Comparison of ENCODE assay signal across 28 cellular contexts in genomic region chr11:32561835-32562234, GRCh38. TPM values are rescaled to one million over a fixed set of nuclear protein-coding genes. Genes with fewer than 3 reads are reported as not detected.
DNase-seq lines count a peak whose midpoint lies in the region; ATAC-seq, FAIRE-seq and TF ChIP-seq lines count a peak whose summit lies in the region.
"Had no signal": no experiment of that assay in that cellular context is flagged by ENCODE, and none has a peak within 500 bp of the region (broad histone marks: within the 10 kb centered on the region; RNA-seq: fewer than 3 reads in every experiment).

No MANE protein-coding gene starts in this region.

- H3K4me3 ChIP-seq in heart left ventricle: no peak overlapping the region
- H3K4me3 ChIP-seq in neural progenitor cell: no peak overlapping the region
- H3K4me3 ChIP-seq: A549, SK-N-MC, skin epidermis had no signal

- TF ChIP-seq POLR2A in heart left ventricle (IDR thresholded peaks at IDR 0.05): no peak

- no peaks in the 10 kb centered on the region for H3K36me3 ChIP-seq in heart left ventricle
- no peaks in the 10 kb centered on the region for H3K36me3 ChIP-seq in neural progenitor cell

- H3K27me3 ChIP-seq in heart left ventricle (no peaks in the 10 kb centered on the region), neural progenitor cell (no peaks in the 10 kb centered on the region)

- POLR2A ChIA-PET in WTC11 (lab: Charles Lee): no interaction called here

- no peaks in the 10 kb centered on the region for H3K79me2 ChIP-seq in neural progenitor cell (ENCODE audit: low read depth)

- TF ChIP-seq CTCF in heart left ventricle (IDR thresholded peaks at IDR 0.05): peak in 7 of 12 donors; percentile 8 to 37 (median 25)
- TF ChIP-seq CTCF in WTC11 (IDR thresholded peaks at IDR 0.05): no peak
- TF ChIP-seq CTCF in neural progenitor cell (IDR thresholded peaks at IDR 0.05): peak; percentile 8

- H3K4me3 Mint-ChIP-seq in WTC11 (no peak overlapping the region), neural progenitor cell (no peak overlapping the region)
- H3K4me3 Mint-ChIP-seq: activated CD4-positive, alpha-beta T cell treated with anti-CD3 and anti-CD28 coated beads, Interleukin-2, amount 10 ng/mL, durations not matched to agents 24 days and 14 days; activated T-cell treated with anti-CD3 and anti-CD28 coated beads, Interleukin-2, amount 50 U/mL, for 24 hours; CD8-positive, alpha-beta memory T cell; effector memory CD8-positive, alpha-beta T cell; stimulated activated naive CD8-positive, alpha-beta T cell treated with anti-CD3 and anti-CD28 coated beads, Interleukin-15, Interleukin-2, amounts not matched to agents 100 ng/mL and 50 ng/mL, for 24 hours had no signal

- WGBS in heart left ventricle, 4 donors: 77 to 85% (median 82%) methylated on average over 11 of the region's 11 CpGs

- no peak overlapping the region for H3K9ac ChIP-seq in neural progenitor cell

- intact Hi-C loops in heart left ventricle (cut with DNase I): loop anchor here in 3 of 10 donors (10.0 kb wide), 3 partner anchors 177 to 237 kb away; no protein-coding TSS in a partner anchor
- intact Hi-C loops in cardiac septum (cut with DNase I): no loop called here

- H3F3A ChIP-seq in neural progenitor cell (ENCODE audit: low read depth): no peaks in the 10 kb centered on the region

- H3K27ac Mint-ChIP-seq in WTC11: no peak overlapping the region
- no peak overlapping the region for H3K27ac Mint-ChIP-seq in neural progenitor cell
- H3K27ac Mint-ChIP-seq: activated CD4-positive, alpha-beta T cell treated with anti-CD3 and anti-CD28 coated beads, Interleukin-2, amount 10 ng/mL, durations not matched to agents 24 days and 14 days; activated T-cell treated with anti-CD3 and anti-CD28 coated beads, Interleukin-2, amount 50 U/mL, for 24 hours; CD8-positive, alpha-beta memory T cell; effector memory CD8-positive, alpha-beta T cell; stimulated activated naive CD8-positive, alpha-beta T cell treated with anti-CD3 and anti-CD28 coated beads, Interleukin-15, Interleukin-2, amounts not matched to agents 100 ng/mL and 50 ng/mL, for 24 hours had no signal

- H3K4me1 ChIP-seq in heart left ventricle (no peaks in the 10 kb centered on the region), neural progenitor cell (no peaks in the 10 kb centered on the region)
- H3K4me1 ChIP-seq: A549 had no signal

- no peaks in the 10 kb centered on the region for H3K36me3 Mint-ChIP-seq in WTC11
- H3K36me3 Mint-ChIP-seq in neural progenitor cell: no peaks in the 10 kb centered on the region
- H3K36me3 Mint-ChIP-seq: CD8-positive, alpha-beta memory T cell had no signal

- CTCF ChIA-PET in WTC11 (lab: Charles Lee): interaction anchor here (0.6 to 1.9 kb wide), 4 partner anchors 114 to 228 kb away, joined by 3 to 8 read pairs (median 4); no protein-coding TSS in a partner anchor

- H4K20me1 ChIP-seq in neural progenitor cell (ENCODE audit: low read depth): no peaks in the 10 kb centered on the region

- no peak for FAIRE-seq in HTR-8/SVneo (lab: Jason Lieb, UNC)
- FAIRE-seq: A549, astrocyte had no signal

- no peaks in the 10 kb centered on the region for H3K27me3 Mint-ChIP-seq in WTC11 (ENCODE audit: low read depth)
- H3K27me3 Mint-ChIP-seq in neural progenitor cell (ENCODE audit: insufficient read depth, low read depth): no peaks in the 10 kb centered on the region
- H3K27me3 Mint-ChIP-seq: activated CD4-positive, alpha-beta T cell treated with anti-CD3 and anti-CD28 coated beads, Interleukin-2, amount 10 ng/mL, durations not matched to agents 24 days and 14 days; activated T-cell treated with anti-CD3 and anti-CD28 coated beads, Interleukin-2, amount 50 U/mL, for 24 hours; CD8-positive, alpha-beta memory T cell; effector memory CD8-positive, alpha-beta T cell; stimulated activated naive CD8-positive, alpha-beta T cell treated with anti-CD3 and anti-CD28 coated beads, Interleukin-15, Interleukin-2, amounts not matched to agents 100 ng/mL and 50 ng/mL, for 24 hours had no signal

- no peak overlapping the region for H3K4me2 ChIP-seq in neural progenitor cell
- H3K4me2 ChIP-seq: A549 had no signal

- H3K27ac ChIP-seq in heart left ventricle (no peak overlapping the region), neural progenitor cell (no peak overlapping the region)
- H3K27ac ChIP-seq: A549, RWPE1, SK-N-MC, skin epidermis had no signal

- no peak for DNase-seq in heart left ventricle
- DNase-seq in cardiac septum (ENCODE audit: low spot score): no peak
- DNase-seq in HTR-8/SVneo (ENCODE audit: insufficient read length, low spot score): peak; percentile 14
- no peak for DNase-seq in WTC11 (ENCODE audit: low spot score)
- no peak for DNase-seq in neural progenitor cell (ENCODE audit: low spot score)
- no peak for DNase-seq in NCI-H2171 treated with DMSO at 0.1 percent for 48 hours (lab: John Stamatoyannopoulos, UW)
- no peak for DNase-seq in NCI-H2227 treated with DMSO at 0.1 percent for 48 hours (lab: John Stamatoyannopoulos, UW)
- DNase-seq: activated CD4-positive, alpha-beta T cell treated with anti-CD3 and anti-CD28 coated beads, Interleukin-2, amount 10 ng/mL, durations not matched to agents 24 days and 14 days; activated gamma-delta T cell treated with Interleukin-2 at 50 U/mL for 16 hours; activated T-cell treated with anti-CD3 and anti-CD28 coated beads, Interleukin-2, amount 50 U/mL, for 24 hours; caudate nucleus; CD8-positive, alpha-beta memory T cell; cortex of kidney; effector memory CD8-positive, alpha-beta T cell; foreskin fibroblast; GF-D8; NCI-H1092 treated with DMSO at 0.1 percent for 48 hours; NCI-H187 treated with DMSO at 0.1 percent for 48 hours; T-helper 2 cell had no signal

- H3K9me3 ChIP-seq in heart left ventricle: no peaks in the 10 kb centered on the region
- H3K9me3 ChIP-seq in neural progenitor cell (ENCODE audit: low read depth): no peaks in the 10 kb centered on the region
- H3K9me3 ChIP-seq: A549 had no signal

- no peak for ATAC-seq in heart left ventricle
- peak; percentile 38; the same call in 1 of the 2 replicates for ATAC-seq in WTC11
- no peak for ATAC-seq in GM21737 (IDR thresholded peaks at IDR 0.05; ENCODE audit: unreplicated experiment)
- ATAC-seq: effector memory CD8-positive, alpha-beta T cell; esophagus mucosa; left lobe of liver had no signal

- no peaks in the 10 kb centered on the region for H3K9me3 Mint-ChIP-seq in WTC11
- H3K9me3 Mint-ChIP-seq in neural progenitor cell: no peaks in the 10 kb centered on the region
- H3K9me3 Mint-ChIP-seq: activated CD4-positive, alpha-beta T cell treated with anti-CD3 and anti-CD28 coated beads, Interleukin-2, amount 10 ng/mL, durations not matched to agents 24 days and 14 days; activated T-cell treated with anti-CD3 and anti-CD28 coated beads, Interleukin-2, amount 50 U/mL, for 24 hours; CD8-positive, alpha-beta memory T cell; effector memory CD8-positive, alpha-beta T cell; stimulated activated naive CD8-positive, alpha-beta T cell treated with anti-CD3 and anti-CD28 coated beads, Interleukin-15, Interleukin-2, amounts not matched to agents 100 ng/mL and 50 ng/mL, for 24 hours had no signal

- H3K4me1 Mint-ChIP-seq in WTC11 (no peaks in the 10 kb centered on the region), neural progenitor cell (peaks cover 8% of the 10 kb centered on the region)

- H2AFZ ChIP-seq in neural progenitor cell (replicated peaks): no peak overlapping the region

TF ChIP-seq in WTC11, 78 proteins besides CTCF, POLR2A, EP300 and RAD21 (continues in another document):
- TF ChIP-seq OVOL2 (CRISPR knock-in tag; IDR thresholded peaks at IDR 0.05; ENCODE audit: borderline replicate concordance): no peak
- TF ChIP-seq PRDM15 (CRISPR knock-in tag; IDR thresholded peaks at IDR 0.05): no peak
- no peak for TF ChIP-seq ERG (CRISPR knock-in tag; IDR thresholded peaks at IDR 0.05)

RNA-seq across cellular contexts. Expression of gene EIF3M, which starts 21.8 kb away (rescaled TPM):
- total RNA-seq in heart left ventricle (100 to 1,000 TPM; 143 to 269 (median 172) TPM), cardiac septum (137 TPM), WTC11 (2021) (320 to 365 TPM (median 321 TPM) in 3 replicates), neural progenitor cell (ENCODE audit: low replicate concordance) (640 and 1,051 TPM in 2 replicates)
- 100 to 1,000 TPM; 183 to 353 TPM for polyA plus RNA-seq in heart left ventricle
